Comparison of ENCODE assay signal across 26 cellular contexts in genomic region chr6:170184324-170184723, GRCh38.
DNase-seq lines count a peak whose midpoint lies in the region; ATAC-seq and TF ChIP-seq lines count a peak whose summit lies in the region.
"Had no signal": no experiment of that assay in that cellular context is flagged by ENCODE, and none has a peak within 500 bp of the region (broad histone marks: within the 10 kb centered on the region; RNA-seq: fewer than 3 reads in every experiment).

No MANE protein-coding gene starts in this region.

- H3K4me1 ChIP-seq in colonic mucosa: no peaks in the 10 kb centered on the region
- H3K4me1 ChIP-seq: adrenal gland, BE2C had no signal

- intact Hi-C loops in Right ventricle myocardium inferior (cut with DNase I): no loop called here
- intact Hi-C loops in Right ventricle myocardium superior (cut with DNase I): no loop called here
- intact Hi-C loops in colonic mucosa (cut with DNase I): no loop called here

- peak; percentile 60 for DNase-seq in Right ventricle myocardium inferior (ENCODE audit: missing footprints)
- DNase-seq in Right ventricle myocardium superior: no peak
- DNase-seq in colonic mucosa: peak; percentile 9
- DNase-seq in neural crest cell (ENCODE audit: low read depth, low spot score): no peak
- DNase-seq in amygdala (lab: John Stamatoyannopoulos, UW): no peak
- DNase-seq in DMS79 (lab: John Stamatoyannopoulos, UW): no peak
- DNase-seq in OCI-M1 (lab: John Stamatoyannopoulos, UW): no peak
- DNase-seq: activated T-cell treated with anti-CD3 and anti-CD28 coated beads, Interleukin-2, amount 50 U/mL, for 72 hours; BE2C; kidney glomerular epithelial cell; midbrain; NCI-H1105 treated with DMSO at 0.1 percent for 48 hours; NCI-H187 treated with DMSO at 0.1 percent for 48 hours; NCI-H2171 treated with DMSO at 0.1 percent for 48 hours; NCI-H510A; ovary; PC-9; SIG-M5 had no signal

- no peaks in the 10 kb centered on the region for H3K27me3 ChIP-seq in colonic mucosa
- H3K27me3 ChIP-seq: BE2C, ovary had no signal

- ATAC-seq in Right ventricle myocardium inferior: no peak
- no peak for ATAC-seq in Right ventricle myocardium superior (ENCODE audit: poor library complexity)
- ATAC-seq: activated T-cell treated with anti-CD3 and anti-CD28 coated beads, Interleukin-2, amount 50 U/mL, for 72 hours had no signal

- H3K9me3 Mint-ChIP-seq in neural crest cell: peaks cover 5% of the 10 kb centered on the region

- H3K27ac ChIP-seq in colonic mucosa: no peak overlapping the region
- H3K27ac ChIP-seq: adrenal gland, ovary, PC-9, skin epidermis, thoracic aorta had no signal

- H3K4me3 ChIP-seq in colonic mucosa: no peak overlapping the region
- H3K4me3 ChIP-seq: adrenal gland, ovary, PC-9, skin epidermis, thoracic aorta had no signal

- H3K27me3 Mint-ChIP-seq in neural crest cell (ENCODE audit: low read depth): peaks cover 14% of the 10 kb centered on the region
- H3K27me3 Mint-ChIP-seq: stimulated activated naive CD8-positive, alpha-beta T cell treated with anti-CD3 and anti-CD28 coated beads, Interleukin-15, Interleukin-2, amounts not matched to agents 100 ng/mL and 50 ng/mL, for 24 hours had no signal

- H3K36me3 Mint-ChIP-seq in neural crest cell (ENCODE audit: low read depth): peaks cover 3% of the 10 kb centered on the region
- H3K36me3 Mint-ChIP-seq: brain; CD8-positive, alpha-beta memory T cell had no signal

- H3K36me3 ChIP-seq in colonic mucosa: no peaks in the 10 kb centered on the region
- H3K36me3 ChIP-seq: adrenal gland, BE2C, ovary, thoracic aorta had no signal

- no peak overlapping the region for H3K4me3 Mint-ChIP-seq in neural crest cell
- H3K4me3 Mint-ChIP-seq: activated T-cell treated with anti-CD3 and anti-CD28 coated beads, Interleukin-2, amount 50 U/mL, for 72 hours; CD8-positive, alpha-beta memory T cell; stimulated activated naive CD8-positive, alpha-beta T cell treated with anti-CD3 and anti-CD28 coated beads, Interleukin-15, Interleukin-2, amounts not matched to agents 100 ng/mL and 50 ng/mL, for 24 hours; T-helper 2 cell treated with Interferon-gamma antibody and Interleukin-4, amounts not matched to agents 5 μg/mL and 100 μg/mL, for 36 hours had no signal

- no peak for TF ChIP-seq CTCF in colonic mucosa (IDR thresholded peaks at IDR 0.05)
- TF ChIP-seq CTCF in neural crest cell (conservative IDR thresholded peaks at IDR 0.05): no peak

- no peak overlapping the region for H3K9ac ChIP-seq in colonic mucosa (ENCODE audit: low read depth in 2 of 2, low read length in 2 of 2)

- H3K27ac Mint-ChIP-seq in neural crest cell (ENCODE audit: unreplicated experiment): peak overlapping the region; percentile 35
- H3K27ac Mint-ChIP-seq: activated T-cell treated with anti-CD3 and anti-CD28 coated beads, Interleukin-2, amount 50 U/mL, for 72 hours; natural killer cell treated with Interleukin-12 subunit alpha and Interleukin-12 subunit beta and Interleukin-15 and Interleukin-18, amount 100 ng/mL, for 72 hours; stimulated activated naive CD8-positive, alpha-beta T cell treated with anti-CD3 and anti-CD28 coated beads, Interleukin-15, Interleukin-2, amounts not matched to agents 100 ng/mL and 50 ng/mL, for 24 hours; T-helper 2 cell treated with Interferon-gamma antibody and Interleukin-4, amounts not matched to agents 5 μg/mL and 100 μg/mL, for 36 hours had no signal

- peaks cover 4% of the 10 kb centered on the region for H3K4me1 Mint-ChIP-seq in neural crest cell

- no peaks in the 10 kb centered on the region for H3K9me3 ChIP-seq in colonic mucosa
- H3K9me3 ChIP-seq: adrenal gland, BE2C, ovary, thoracic aorta had no signal

Comparison
In these comparisons a context has a peak if more than half of its experiments do, and no peak if none do; other contexts are left out.
1. DNase-seq: peak in Right ventricle myocardium inferior (single experiment) and colonic mucosa (single experiment); none in Right ventricle myocardium superior (single experiment), neural crest cell (single experiment), amygdala (0 of 56), DMS79 (single experiment) and OCI-M1 (single experiment).